25 cellular contexts compared by ENCODE assay signal in the genomic region with DNA sequence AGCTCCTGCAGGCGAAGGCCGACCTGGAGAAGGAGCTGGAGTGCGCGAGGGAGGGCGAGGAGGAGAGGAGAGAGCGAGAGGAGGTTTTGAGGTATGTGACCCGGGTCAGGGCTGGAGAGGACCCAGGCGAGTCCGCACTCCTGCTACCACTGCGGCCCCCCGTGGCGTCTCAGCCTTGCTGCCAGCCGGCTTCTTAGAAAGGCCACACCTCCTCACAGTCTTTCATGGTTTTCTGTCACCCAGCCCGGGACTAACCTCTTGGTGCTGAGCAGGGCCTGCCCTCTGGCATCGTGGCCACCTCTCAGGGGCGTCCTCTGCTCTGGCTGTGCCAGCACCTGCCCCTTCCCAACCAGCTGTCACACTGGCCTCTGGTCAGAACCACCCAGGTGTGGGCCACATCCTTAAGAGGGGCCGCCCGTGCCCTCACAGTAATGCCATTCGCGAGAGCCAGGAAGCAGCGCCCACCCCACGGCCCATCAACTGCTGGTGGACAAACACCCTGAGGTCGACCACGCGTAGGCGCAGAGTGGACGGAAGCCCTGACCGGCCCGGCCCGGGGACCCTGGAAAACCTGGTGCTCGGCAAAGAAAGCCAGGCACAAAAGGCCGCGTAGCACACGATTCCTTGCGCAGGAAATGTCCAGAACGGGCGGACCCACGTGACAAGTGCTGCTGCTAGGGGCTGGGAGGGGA.
"Had no signal": no experiment of that assay in that cellular context is flagged by ENCODE, and none has a peak within 500 bp of the region (broad histone marks: within the 10 kb centered on the region; RNA-seq: fewer than 3 reads in every experiment).

No MANE protein-coding gene starts in this region.

- H3K9me3 ChIP-seq: gastrocnemius medialis, right lobe of liver, suprapubic skin, thyroid gland had no signal

- H2AFZ ChIP-seq: parathyroid adenoma had no signal

- DNase-seq: dermis blood vessel endothelial cell; effector memory CD4-positive, alpha-beta T cell; erythroblast; foreskin fibroblast; gastrocnemius medialis; natural killer cell; right lobe of liver; stimulated activated CD4-positive, alpha-beta T cell treated with anti-CD3 and anti-CD28 coated beads, Interleukin-12 subunit alpha, Interleukin-12 subunit beta, amount 100 ng/mL, for 4 hours; stimulated activated CD4-positive, alpha-beta T cell treated with anti-CD3 and anti-CD28 coated beads, Interleukin-1b, Interleukin-23, amount 100 ng/mL, for 48 hours; stimulated activated CD4-positive, alpha-beta T cell treated with anti-CD3 and anti-CD28 coated beads, Interleukin-4, amount 100 ng/mL, for 1 hour; stimulated activated CD8-positive, alpha-beta memory T cell treated with anti-CD3 and anti-CD28 coated beads, Interleukin-4, amount 100 ng/mL, for 48 hours; stimulated activated naive CD4-positive, alpha-beta T cell; stimulated activated naive CD8-positive, alpha-beta T cell treated with anti-CD3 and anti-CD28 coated beads, Interleukin-15, amount 100 ng/mL, for 72 hours; thyroid gland; trophoblast cell had no signal

- H3K4me3 ChIP-seq: coronary artery, gastrocnemius medialis, lung, right lobe of liver, smooth muscle cell, suprapubic skin, thyroid gland had no signal

- H3K4me1 ChIP-seq: gastrocnemius medialis, parathyroid adenoma, right lobe of liver, suprapubic skin, thyroid gland had no signal

- H3K9me3 Mint-ChIP-seq: memory B cell; natural killer cell; stimulated activated naive CD8-positive, alpha-beta T cell treated with anti-CD3 and anti-CD28 coated beads, Interleukin-15, amount 100 ng/mL, for 72 hours had no signal

- ATAC-seq: gastrocnemius medialis; left lobe of liver; natural killer cell; stimulated activated naive CD8-positive, alpha-beta T cell treated with anti-CD3 and anti-CD28 coated beads, Interleukin-15, amount 100 ng/mL, for 72 hours had no signal

- H3K27ac Mint-ChIP-seq: memory B cell; natural killer cell; progenitor cell of endocrine pancreas; stimulated activated naive CD8-positive, alpha-beta T cell treated with anti-CD3 and anti-CD28 coated beads, Interleukin-15, amount 100 ng/mL, for 72 hours had no signal

- H3K9ac ChIP-seq: parathyroid adenoma had no signal

- H3K4me2 ChIP-seq: smooth muscle cell had no signal

- H3K27ac ChIP-seq: coronary artery, gastrocnemius medialis, parathyroid adenoma, right lobe of liver, suprapubic skin, thyroid gland had no signal

- H3K27me3 ChIP-seq: gastrocnemius medialis, right lobe of liver, suprapubic skin, thyroid gland had no signal

- H3K36me3 Mint-ChIP-seq: natural killer cell had no signal

- FAIRE-seq: endothelial cell of umbilical vein, keratinocyte had no signal
